21 cellular contexts compared by ENCODE assay signal in genomic region chr18:478679-479078, GRCh38. TPM values are rescaled to one million over a fixed set of nuclear protein-coding genes. Genes with fewer than 3 reads are reported as not detected.
DNase-seq lines count a peak whose midpoint lies in the region; ATAC-seq and TF ChIP-seq lines count a peak whose summit lies in the region.
"Had no signal": no experiment of that assay in that cellular context is flagged by ENCODE, and none has a peak within 500 bp of the region (broad histone marks: within the 10 kb centered on the region; RNA-seq: fewer than 3 reads in every experiment).

No MANE protein-coding gene starts in this region.

- no peak overlapping the region for H3K18ac ChIP-seq in mesenchymal stem cell (ENCODE audit: low read depth in 1 of 2, low read length in 2 of 2)

- H3K9me2 ChIP-seq in SK-N-SH = no peaks in the 10 kb centered on the region

- POLR2A ChIA-PET in SK-N-SH (lab: Yijun Ruan, JAX) = no interaction called here

- H3K14ac ChIP-seq in mesenchymal stem cell (ENCODE audit: low read length in 2 of 2) = no peak overlapping the region

- H3K9me3 ChIP-seq in SK-N-SH (no peaks in the 10 kb centered on the region), mesenchymal stem cell (ENCODE audit: control insufficient read depth, low read length) (no peaks in the 10 kb centered on the region)
- H3K9me3 ChIP-seq: Caco-2 had no signal

- intact Hi-C loops in dorsolateral prefrontal cortex (cut with DNase I) = no loop called here

- TF ChIP-seq CTCF in SK-N-SH (IDR thresholded peaks at IDR 0.05) (no peak), dorsolateral prefrontal cortex (IDR thresholded peaks at IDR 0.05 in 54 of 56, conservative IDR thresholded peaks at IDR 0.05 in 2 of 56; ENCODE audit: low read depth in 1 of 56, partially characterized antibody in 56 of 56) (no peak)

- H3K4me1 ChIP-seq in SK-N-SH (ENCODE audit: control insufficient read depth in 1 of 2, insufficient read depth in 2 of 2, low read depth in 1 of 2, low read length in 1 of 2) (peaks cover 0 to 28% of the 10 kb centered on the region in 2 experiments; a peak in 3 of 4 replicates), mesenchymal stem cell (ENCODE audit: control insufficient read depth, insufficient read depth, low read depth, low read length) (peaks cover 31% of the 10 kb centered on the region)

- H3K4ac ChIP-seq in mesenchymal stem cell (ENCODE audit: low read depth in 1 of 2, low read length in 2 of 2) = no peak overlapping the region

- CTCF ChIA-PET in SK-N-SH (lab: Yijun Ruan, JAX) = no interaction called here

- no peak for TF ChIP-seq EP300 in SK-N-SH (IDR thresholded peaks at IDR 0.05; ENCODE audit: borderline replicate concordance in 1 of 2, low read depth in 1 of 2, low read length in 1 of 2)

- H2AFZ ChIP-seq in SK-N-SH (ENCODE audit: low read depth) (peak overlapping the region; percentile 15; the same call in 1 of the 2 replicates), mesenchymal stem cell (ENCODE audit: low read depth, low read length) (no peak overlapping the region)

- peak overlapping the region; percentile 67 for H2BK5ac ChIP-seq in mesenchymal stem cell (ENCODE audit: low read depth, low read length, poor library complexity, severe bottlenecking)

- H2BK120ac ChIP-seq in mesenchymal stem cell (ENCODE audit: low read depth, low read length) = peak overlapping the region; percentile 27

- H3K27ac ChIP-seq in SK-N-SH (ENCODE audit: low read depth in 2 of 2, low read length in 1 of 2) = peak overlapping the region in 1 of 2 experiments; percentile 87; a peak in 2 of 4 replicates
- H3K27ac ChIP-seq in mesenchymal stem cell (ENCODE audit: low read length, poor library complexity, severe bottlenecking) = peak overlapping the region; percentile 98
- H3K27ac ChIP-seq in dorsolateral prefrontal cortex = no peak overlapping the region

- peaks cover 10% of the 10 kb centered on the region for H3F3A ChIP-seq in SK-N-SH (replicated peaks; ENCODE audit: insufficient read depth)

- H3K27me3 ChIP-seq in SK-N-SH (ENCODE audit: insufficient read depth) (no peaks in the 10 kb centered on the region), mesenchymal stem cell (ENCODE audit: control insufficient read depth in 1 of 2, insufficient read depth in 1 of 2, low read length in 2 of 2) (no peaks in the 10 kb centered on the region), dorsolateral prefrontal cortex (peaks cover 0 to 11% (median 0%) of the 10 kb centered on the region in 45 donors)

- H4K8ac ChIP-seq in mesenchymal stem cell (ENCODE audit: low read length) = no peak overlapping the region

- DNase-seq in SK-N-SH (no peak), fibroblast of gingiva (ENCODE audit: low read depth) (peak; percentile 79), mesenchymal stem cell (peak; percentile 50), dorsolateral prefrontal cortex (no peak), DMS 273 (lab: John Stamatoyannopoulos, UW; ENCODE audit: unreplicated experiment) (no peak), NCI-H2227 treated with DMSO at 0.1 percent for 48 hours (lab: John Stamatoyannopoulos, UW) (no peak), NAMALWA (ENCODE audit: low spot score) (no peak)
- DNase-seq: activated CD4-positive, alpha-beta T cell treated with anti-CD3 and anti-CD28 coated beads, Interleukin-2, amount 50 U/mL, for 1 hour; aorta; Caco-2; effector memory CD4-positive, alpha-beta T cell; glutamatergic neuron; H9; naive B cell; NCI-H1694 treated with DMSO at 0.1 percent for 48 hours; NCI-H526 treated with DMSO at 0.1 percent for 48 hours; stimulated activated CD4-positive, alpha-beta T cell treated with anti-CD3 and anti-CD28 coated beads, Interleukin-4, amount 100 ng/mL, for 24 hours; T-helper 9 cell had no signal

- H3K4me3 ChIP-seq in SK-N-SH (ENCODE audit: low read depth in 2 of 2, low read length in 1 of 2) = no peak overlapping the region
- H3K4me3 ChIP-seq in mesenchymal stem cell (ENCODE audit: insufficient read depth in 1 of 2, low read depth in 1 of 2, low read length in 2 of 2) = no peak overlapping the region
- no peak overlapping the region for H3K4me3 ChIP-seq in dorsolateral prefrontal cortex

- no peaks in the 10 kb centered on the region for H4K20me1 ChIP-seq in SK-N-SH (ENCODE audit: insufficient read depth)

- no peaks in the 10 kb centered on the region for H3K79me2 ChIP-seq in SK-N-SH (ENCODE audit: insufficient read depth)

- WGBS in SK-N-SH (ENCODE audit: low lambda C conversion rate) = 92% methylated on average over 5 of the region's 5 CpGs
- WGBS in mesenchymal stem cell = 79% methylated on average over 5 of the region's 5 CpGs

- H3K9ac ChIP-seq in SK-N-SH (peak overlapping the region; percentile 13; the same call in 1 of the 2 replicates), mesenchymal stem cell (ENCODE audit: low read length) (peak overlapping the region; percentile 78)

- TF ChIP-seq RAD21 in SK-N-SH (IDR thresholded peaks at IDR 0.05; ENCODE audit: low read length) = no peak

- no peak overlapping the region for H3K23ac ChIP-seq in mesenchymal stem cell (ENCODE audit: low read length in 2 of 2)

- H3K4me2 ChIP-seq in SK-N-SH = peak overlapping the region; percentile 49; the same call in 1 of the 2 replicates
- H3K4me2 ChIP-seq in mesenchymal stem cell (ENCODE audit: low read length, poor library complexity, severe bottlenecking) = no peak overlapping the region

- no peak overlapping the region for H2AK5ac ChIP-seq in mesenchymal stem cell (ENCODE audit: low read length, severe bottlenecking)

- H4K91ac ChIP-seq in mesenchymal stem cell (ENCODE audit: low read length) = no peak overlapping the region

- ATAC-seq in SK-N-SH treated with all-trans-retinoic acid at 6 μM for 48 hours = no peak
- ATAC-seq: stimulated activated memory B cell treated with anti-CD40 and anti-IgM and Interleukin-4, amounts not matched to agents 10 μg/mL and 1 μg/mL and 100 μg/mL, for 72 hours had no signal

- H3K36me3 ChIP-seq in SK-N-SH (replicated peaks in 1 of 2; ENCODE audit: control insufficient read depth in 1 of 2, insufficient read depth in 2 of 2, low read length in 1 of 2) (no peaks in the 10 kb centered on the region), mesenchymal stem cell (ENCODE audit: control insufficient read depth in 1 of 2, insufficient read depth in 2 of 2, low read depth in 1 of 2, low read length in 2 of 2) (peaks cover 0 to 25% of the 10 kb centered on the region in 2 experiments)

- no peak overlapping the region for H2BK15ac ChIP-seq in mesenchymal stem cell (ENCODE audit: low read depth, poor library complexity, severe bottlenecking)

- peaks cover 2% of the 10 kb centered on the region for H3K79me1 ChIP-seq in mesenchymal stem cell (replicated peaks; ENCODE audit: low read length, poor library complexity, severe bottlenecking)

- no peak overlapping the region for H2BK12ac ChIP-seq in mesenchymal stem cell (ENCODE audit: low read length in 2 of 2)

TF ChIP-seq in SK-N-SH, 30 proteins besides CTCF, POLR2A, EP300 and RAD21:
- TF ChIP-seq GABPA (IDR thresholded peaks at IDR 0.05; ENCODE audit: low read depth) (no peak), MEF2A (IDR thresholded peaks at IDR 0.05; ENCODE audit: borderline replicate concordance, low read depth) (no peak)

TF ChIP-seq in SK-N-SH treated with all-trans-retinoic acid at 6 μM for 48 hours, 23 proteins besides CTCF, POLR2A, EP300 and RAD21 (continues in another document):
- TF ChIP-seq ZFP30 (CRISPR knock-in tag; IDR thresholded peaks at IDR 0.05) (no peak), RARB (CRISPR knock-in tag; IDR thresholded peaks at IDR 0.05) (no peak), CSDC2 (CRISPR knock-in tag; IDR thresholded peaks at IDR 0.05) (no peak), TOX (CRISPR knock-in tag; IDR thresholded peaks at IDR 0.05; ENCODE audit: borderline replicate concordance) (no peak), GLIS3 (CRISPR knock-in tag; IDR thresholded peaks at IDR 0.05) (no peak), ZNF565 (CRISPR knock-in tag; conservative IDR thresholded peaks at IDR 0.05; ENCODE audit: low read depth) (no peak), TCF4 (CRISPR knock-in tag; IDR thresholded peaks at IDR 0.05; ENCODE audit: borderline replicate concordance) (no peak), POU6F1 (CRISPR knock-in tag; IDR thresholded peaks at IDR 0.05; ENCODE audit: borderline replicate concordance, low read depth) (no peak), BACH2 (CRISPR knock-in tag; IDR thresholded peaks at IDR 0.05; ENCODE audit: borderline replicate concordance) (no peak), OSR1 (CRISPR knock-in tag; IDR thresholded peaks at IDR 0.05) (no peak)
- TF ChIP-seq, protein P1, sequence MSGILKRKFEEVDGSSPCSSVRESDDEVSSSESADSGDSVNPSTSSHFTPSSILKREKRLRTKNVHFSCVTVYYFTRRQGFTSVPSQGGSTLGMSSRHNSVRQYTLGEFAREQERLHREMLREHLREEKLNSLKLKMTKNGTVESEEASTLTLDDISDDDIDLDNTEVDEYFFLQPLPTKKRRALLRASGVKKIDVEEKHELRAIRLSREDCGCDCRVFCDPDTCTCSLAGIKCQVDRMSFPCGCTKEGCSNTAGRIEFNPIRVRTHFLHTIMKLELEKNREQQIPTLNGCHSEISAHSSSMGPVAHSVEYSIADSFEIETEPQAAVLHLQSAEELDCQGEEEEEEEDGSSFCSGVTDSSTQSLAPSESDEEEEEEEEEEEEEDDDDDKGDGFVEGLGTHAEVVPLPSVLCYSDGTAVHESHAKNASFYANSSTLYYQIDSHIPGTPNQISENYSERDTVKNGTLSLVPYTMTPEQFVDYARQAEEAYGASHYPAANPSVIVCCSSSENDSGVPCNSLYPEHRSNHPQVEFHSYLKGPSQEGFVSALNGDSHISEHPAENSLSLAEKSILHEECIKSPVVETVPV (CRISPR knock-in tag; IDR thresholded peaks at IDR 0.05) = no peak

RNA-seq across cellular contexts. Expression of gene COLEC12, which starts 21.8 kb away (rescaled TPM):
- 28.1 and 41.2 TPM in 2 replicates for polyA plus RNA-seq in SK-N-SH (2012; rRNA removed)
- polyA plus RNA-seq in SK-N-SH (2012; cell fraction: cytosol; rRNA removed) = 39.8 and 50.1 TPM in 2 replicates
- polyA plus RNA-seq in SK-N-SH (2012; cell fraction: nucleus; rRNA removed) = 17.8 and 20.5 TPM in 2 replicates
- 8.9 TPM for polyA plus RNA-seq in mesenchymal stem cell (2013, experiment 1 of 2)
- 9.2 TPM for polyA plus RNA-seq in mesenchymal stem cell (2013, experiment 2 of 2)
- 10 to 100 TPM in 76 of 120 experiments, 1 to 10 TPM in 44; 5.5 to 34.4 (median 11.3) TPM for total RNA-seq in dorsolateral prefrontal cortex
- total RNA-seq: A172 had no signal

Comparison
In these comparisons a context has a peak if more than half of its experiments do, and no peak if none do; other contexts are left out.
1. DNase-seq: peak in fibroblast of gingiva (single experiment) and mesenchymal stem cell (single experiment); none in SK-N-SH (single experiment), dorsolateral prefrontal cortex (0 of 10), DMS 273 (single experiment), NCI-H2227 treated with DMSO at 0.1 percent for 48 hours (single experiment) and NAMALWA (single experiment).